ENCODE assay signal across 9 cellular contexts in genomic region chr4:101279377-101279871, GRCh38.
DNase-seq lines count a peak whose midpoint lies in the region; ATAC-seq, FAIRE-seq and TF ChIP-seq lines count a peak whose summit lies in the region.
"Had no signal": no experiment of that assay in that cellular context is flagged by ENCODE, and none has a peak within 500 bp of the region (broad histone marks: within the 10 kb centered on the region; RNA-seq: fewer than 3 reads in every experiment).

No MANE protein-coding gene starts in this region.

- H3K36me3 Mint-ChIP-seq in HFFc6 (ENCODE audit: low read depth), result peaks cover 9% of the 10 kb centered on the region
- peaks cover 5% of the 10 kb centered on the region for H3K36me3 Mint-ChIP-seq in stimulated activated effector memory CD8-positive, alpha-beta T cell treated with anti-CD3 and anti-CD28 coated beads, Interleukin-12 subunit alpha, Interleukin-12 subunit beta, amount 100 ng/mL, for 72 hours

- no peak overlapping the region for H3K27ac ChIP-seq in OCI-LY1 (ENCODE audit: low read depth, low read length, poor library complexity, severe bottlenecking)
- H3K27ac ChIP-seq: VCaP had no signal

- no peaks in the 10 kb centered on the region for H3K9me3 Mint-ChIP-seq in HFFc6
- no peaks in the 10 kb centered on the region for H3K9me3 Mint-ChIP-seq in stimulated activated effector memory CD8-positive, alpha-beta T cell treated with anti-CD3 and anti-CD28 coated beads, Interleukin-12 subunit alpha, Interleukin-12 subunit beta, amount 100 ng/mL, for 72 hours

- peak; percentile 76 for ATAC-seq in GM18511 (IDR thresholded peaks at IDR 0.05; ENCODE audit: unreplicated experiment)
- peak; percentile 85 for ATAC-seq in stimulated activated effector memory CD8-positive, alpha-beta T cell treated with anti-CD3 and anti-CD28 coated beads, Interleukin-12 subunit alpha, Interleukin-12 subunit beta, amount 100 ng/mL, for 72 hours

- peak; percentile 97 for DNase-seq in HFFc6
- peak; percentile 97 for DNase-seq in foreskin fibroblast
- DNase-seq in stimulated activated effector memory CD8-positive, alpha-beta T cell treated with anti-CD3 and anti-CD28 coated beads, Interleukin-12 subunit alpha, Interleukin-12 subunit beta, amount 100 ng/mL, for 72 hours (ENCODE audit: low spot score in 2 of 2), result no peak
- no peak for DNase-seq in HTR-8/SVneo (ENCODE audit: insufficient read length, low spot score)
- no peak for DNase-seq in NCI-H2227 (lab: John Stamatoyannopoulos, UW; ENCODE audit: unreplicated experiment)
- no peak for DNase-seq in cerebellar nuclear complex (lab: John Stamatoyannopoulos, UW)

- no peaks in the 10 kb centered on the region for H3F3A ChIP-seq in OCI-LY1 (ENCODE audit: insufficient read depth, low read length)

- no peaks in the 10 kb centered on the region for H3K36me3 ChIP-seq in OCI-LY1 (ENCODE audit: insufficient read depth, low read length)

- peaks cover 70% of the 10 kb centered on the region for H3K4me1 Mint-ChIP-seq in HFFc6 (ENCODE audit: low read depth)
- H3K4me1 Mint-ChIP-seq in stimulated activated effector memory CD8-positive, alpha-beta T cell treated with anti-CD3 and anti-CD28 coated beads, Interleukin-12 subunit alpha, Interleukin-12 subunit beta, amount 100 ng/mL, for 72 hours, result peaks cover 70% of the 10 kb centered on the region

- H3K79me2 ChIP-seq in OCI-LY1 (ENCODE audit: insufficient read depth, low read length), result peaks cover 50% of the 10 kb centered on the region

- H3K9me2 ChIP-seq in OCI-LY1 (ENCODE audit: low read depth, low read length), result no peaks in the 10 kb centered on the region

- peak overlapping the region; percentile 92 for H3K27ac Mint-ChIP-seq in HFFc6
- H3K27ac Mint-ChIP-seq in stimulated activated effector memory CD8-positive, alpha-beta T cell treated with anti-CD3 and anti-CD28 coated beads, Interleukin-12 subunit alpha, Interleukin-12 subunit beta, amount 100 ng/mL, for 72 hours, result no peak overlapping the region

- peak overlapping the region; percentile 77 for H3K4me3 Mint-ChIP-seq in HFFc6
- H3K4me3 Mint-ChIP-seq in stimulated activated effector memory CD8-positive, alpha-beta T cell treated with anti-CD3 and anti-CD28 coated beads, Interleukin-12 subunit alpha, Interleukin-12 subunit beta, amount 100 ng/mL, for 72 hours, result peak overlapping the region; percentile 25

- H2AFZ ChIP-seq in OCI-LY1 (ENCODE audit: low read length), result no peak overlapping the region

- no peak for TF ChIP-seq CTCF in HFFc6 (IDR thresholded peaks at IDR 0.05)
- TF ChIP-seq CTCF in OCI-LY1 (IDR thresholded peaks at IDR 0.05; ENCODE audit: low read length), result no peak
- TF ChIP-seq CTCF in foreskin fibroblast (IDR thresholded peaks at IDR 0.05; ENCODE audit: low read depth, low read length), result no peak

- H3K9me3 ChIP-seq in OCI-LY1 (ENCODE audit: low read length), result no peaks in the 10 kb centered on the region

- peaks cover 45% of the 10 kb centered on the region for H3K4me1 ChIP-seq in OCI-LY1 (ENCODE audit: insufficient read depth, low read length, severe bottlenecking)

- H4K20me1 ChIP-seq in OCI-LY1 (ENCODE audit: insufficient read depth, low read length), result no peaks in the 10 kb centered on the region

- H3K4me3 ChIP-seq in OCI-LY1 (ENCODE audit: low read depth, low read length, poor library complexity, severe bottlenecking), result no peak overlapping the region
- no peak overlapping the region for H3K4me3 ChIP-seq in foreskin fibroblast (ENCODE audit: low read depth in 1 of 2, low read length in 2 of 2)

- no peak overlapping the region for H3K9ac ChIP-seq in OCI-LY1 (ENCODE audit: low read length)

- H3K27me3 Mint-ChIP-seq in HFFc6 (ENCODE audit: insufficient read depth), result no peaks in the 10 kb centered on the region; the same call in 1 of the 2 replicates

- H3K27me3 ChIP-seq in OCI-LY1 (ENCODE audit: insufficient read depth, low read length), result no peaks in the 10 kb centered on the region

- H3K4me2 ChIP-seq in OCI-LY1 (ENCODE audit: low read length), result peak overlapping the region; percentile 38

- no peak for FAIRE-seq in HTR-8/SVneo (lab: Jason Lieb, UNC)

Comparison
In these comparisons a context has a peak if more than half of its experiments do, and no peak if none do; other contexts are left out.
1. DNase-seq: peak in HFFc6 (single experiment) and foreskin fibroblast (2 of 2); none in stimulated activated effector memory CD8-positive, alpha-beta T cell treated with anti-CD3 and anti-CD28 coated beads, Interleukin-12 subunit alpha, Interleukin-12 subunit beta, amount 100 ng/mL, for 72 hours (0 of 2), HTR-8/SVneo (single experiment), NCI-H2227 (single experiment) and cerebellar nuclear complex (0 of 2).